11 cellular contexts compared by ENCODE assay signal in the genomic region with DNA sequence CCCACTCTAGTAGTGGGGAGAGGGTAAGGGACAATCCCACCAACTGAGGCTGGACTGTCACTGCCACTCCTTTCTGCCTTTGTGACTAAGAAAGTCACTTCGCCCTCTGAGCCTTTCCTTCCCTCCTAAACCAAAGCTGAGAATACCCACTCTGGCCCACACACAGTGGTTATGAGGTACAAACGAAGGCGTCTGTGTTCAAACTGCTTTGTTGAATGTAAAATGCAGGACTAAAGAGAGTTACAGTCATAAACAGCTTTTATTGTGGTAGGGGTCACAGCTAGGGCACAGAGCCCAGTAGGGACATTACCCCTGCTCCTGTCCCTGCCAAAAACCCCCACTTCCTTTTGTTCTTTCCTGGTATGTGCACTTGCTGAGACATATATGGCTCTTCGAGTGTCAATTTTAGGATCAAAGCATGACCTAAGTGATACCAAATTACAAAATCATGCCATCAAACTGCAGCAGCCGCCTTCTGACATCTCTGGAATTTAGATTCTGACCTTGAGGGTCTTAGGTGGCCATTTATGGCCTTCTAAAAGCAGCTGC. TPM values are rescaled to one million over a fixed set of nuclear protein-coding genes. Genes with fewer than 3 reads are reported as not detected.
A peak's percentile ranks its signal among the peaks of the same experiment; 100 is the strongest.
DNase-seq lines count a peak whose midpoint lies in the region; ATAC-seq, FAIRE-seq and TF ChIP-seq lines count a peak whose summit lies in the region.
"Had no signal": no experiment of that assay in that cellular context is flagged by ENCODE, and none has a peak within 500 bp of the region (broad histone marks: within the 10 kb centered on the region; RNA-seq: fewer than 3 reads in every experiment).

No MANE protein-coding gene starts in this region.

- H3K27me3 Mint-ChIP-seq in osteocyte (ENCODE audit: unreplicated experiment): no peaks in the 10 kb centered on the region

- peaks cover 77% of the 10 kb centered on the region for H3K4me1 Mint-ChIP-seq in osteocyte (ENCODE audit: unreplicated experiment)

- no peak for TF ChIP-seq CTCF in osteocyte (IDR thresholded peaks at IDR 0.05)

- no peak overlapping the region for H3K4me3 Mint-ChIP-seq in osteocyte (ENCODE audit: unreplicated experiment)

- no peaks in the 10 kb centered on the region for H3K9me3 Mint-ChIP-seq in osteocyte (ENCODE audit: unreplicated experiment)

- no peak for TF ChIP-seq POLR2A in GM12891 (IDR thresholded peaks at IDR 0.05; ENCODE audit: low read depth, low read length)

- peak overlapping the region; percentile 86 for H3K27ac ChIP-seq in cingulate gyrus (ENCODE audit: low read depth, low read length)

- H3K36me3 Mint-ChIP-seq in osteocyte (ENCODE audit: unreplicated experiment): peaks cover 7% of the 10 kb centered on the region

- peak; percentile 26 for FAIRE-seq in GM12891 (lab: Jason Lieb, UNC)

- peak overlapping the region; percentile 91 for H3K27ac Mint-ChIP-seq in osteocyte (ENCODE audit: unreplicated experiment)

- ATAC-seq in HG02610 (IDR thresholded peaks at IDR 0.05; ENCODE audit: unreplicated experiment): peak; percentile 51
- ATAC-seq in HG02938 (IDR thresholded peaks at IDR 0.05; ENCODE audit: unreplicated experiment): no peak
- ATAC-seq in esophagus mucosa: no peak

- DNase-seq in GM12891 (ENCODE audit: insufficient read length, low spot score) (no peak), osteocyte (ENCODE audit: extremely low spot score, unreplicated experiment) (no peak), AG20443 (ENCODE audit: low spot score) (no peak)
- DNase-seq in activated naive CD4-positive, alpha-beta T cell treated with anti-CD3 and anti-CD28 coated beads, Interleukin-2, amount 50 U/mL, for 16 hours: no peak
- DNase-seq: effector CD8-positive, alpha-beta T cell; islet precursor cell; NCI-H1417 had no signal

TF ChIP-seq in GM12891, 5 proteins besides CTCF, POLR2A, EP300 and RAD21:
- TF ChIP-seq POU2F2 (IDR thresholded peaks at IDR 0.05; ENCODE audit: low read depth, low read length) (0 out of 2 replicates have a peak, but pooled peaks have one; percentile 34), POLR2AphosphoS5 (IDR thresholded peaks at IDR 0.05; ENCODE audit: low read depth, low read length) (no peak), SPI1 (IDR thresholded peaks at IDR 0.05; ENCODE audit: low read depth, low read length) (peak; percentile 40), PAX5 (IDR thresholded peaks at IDR 0.05; ENCODE audit: insufficient read depth, low read length, severe bottlenecking) (no peak), TAF1 (IDR thresholded peaks at IDR 0.05; ENCODE audit: low read depth, low read length) (no peak)

RNA-seq across cellular contexts. Expression of gene CTDSPL, which starts 45.1 kb away (rescaled TPM):
- not detected for polyA plus RNA-seq in GM12891 (2012; ENCODE audit: low read depth, missing spikeins)
- 71.6 and 77.6 TPM in 2 replicates for total RNA-seq in osteocyte
- total RNA-seq in esophagus mucosa: 27.2 TPM
